13 cellular contexts compared by ENCODE assay signal in the genomic region with DNA sequence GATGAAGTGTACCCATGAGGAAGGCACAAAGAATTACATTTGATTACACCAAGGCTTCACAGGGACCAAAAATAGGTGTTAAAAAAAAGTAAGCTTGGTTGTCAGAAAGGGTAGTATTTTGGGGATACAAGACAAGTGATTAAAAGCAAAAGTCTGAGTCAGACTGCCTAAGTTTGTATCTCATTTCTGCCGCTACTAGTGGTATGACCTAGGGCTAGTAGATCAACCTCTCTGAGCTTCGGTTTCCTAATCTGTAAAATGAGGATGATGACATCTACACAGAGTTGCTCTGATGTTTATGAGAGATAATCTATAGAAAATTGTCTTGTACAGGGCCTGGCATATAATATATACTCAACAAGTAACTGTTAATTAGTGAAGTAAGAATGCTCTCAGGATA.
DNase-seq lines count a peak whose midpoint lies in the region; ATAC-seq and TF ChIP-seq lines count a peak whose summit lies in the region.
"Had no signal": no experiment of that assay in that cellular context is flagged by ENCODE, and none has a peak within 500 bp of the region (broad histone marks: within the 10 kb centered on the region; RNA-seq: fewer than 3 reads in every experiment).

No MANE protein-coding gene starts in this region.

- ATAC-seq in HG03039 (IDR thresholded peaks at IDR 0.05; ENCODE audit: unreplicated experiment), result peak; percentile 58
- ATAC-seq in naive thymus-derived CD4-positive, alpha-beta T cell, result no peak
- ATAC-seq: esophagus mucosa, psoas muscle had no signal

- no peaks in the 10 kb centered on the region for H3K4me1 ChIP-seq in naive thymus-derived CD4-positive, alpha-beta T cell (ENCODE audit: control insufficient read depth in 2 of 2, insufficient read depth in 2 of 2, low read length in 2 of 2)

- TF ChIP-seq CTCF in GM20000 (IDR thresholded peaks at IDR 0.05; ENCODE audit: extremely low read depth, missing control alignments), result no peak

- peaks cover 43% of the 10 kb centered on the region for H3K4me1 Mint-ChIP-seq in activated naive CD4-positive, alpha-beta T cell treated with anti-CD3 and anti-CD28 coated beads for 36 hours (ENCODE audit: low read depth)
- H3K4me1 Mint-ChIP-seq in naive thymus-derived CD4-positive, alpha-beta T cell, result peaks cover 11 to 42% (median 12%) of the 10 kb centered on the region in 7 donors

- intact Hi-C loops in activated naive CD4-positive, alpha-beta T cell treated with anti-CD3 and anti-CD28 coated beads for 36 hours (cut with micrococcal nuclease), result loop anchor here (1.0 kb wide), 6 partner anchors 23 to 271 kb away; a partner anchor contains a TSS
- intact Hi-C loops in naive thymus-derived CD4-positive, alpha-beta T cell (cut with micrococcal nuclease), result loop anchor here in 1 of 2 donors (5.0 kb wide), 1 partner anchor 98 kb away; no protein-coding TSS in a partner anchor

- no peaks in the 10 kb centered on the region for H3K9me3 ChIP-seq in naive thymus-derived CD4-positive, alpha-beta T cell (ENCODE audit: control insufficient read depth in 2 of 3, low read length in 3 of 3)
- H3K9me3 ChIP-seq: psoas muscle had no signal

- H3K9me3 Mint-ChIP-seq in activated naive CD4-positive, alpha-beta T cell treated with anti-CD3 and anti-CD28 coated beads for 36 hours, result no peaks in the 10 kb centered on the region
- no peaks in the 10 kb centered on the region for H3K9me3 Mint-ChIP-seq in naive thymus-derived CD4-positive, alpha-beta T cell

- H3K36me3 Mint-ChIP-seq in activated naive CD4-positive, alpha-beta T cell treated with anti-CD3 and anti-CD28 coated beads for 36 hours (ENCODE audit: low read depth), result peaks cover 12% of the 10 kb centered on the region
- H3K36me3 Mint-ChIP-seq in naive thymus-derived CD4-positive, alpha-beta T cell, result peaks cover 6 to 52% (median 35%) of the 10 kb centered on the region in 5 donors

- no peaks in the 10 kb centered on the region for H3K27me3 ChIP-seq in naive thymus-derived CD4-positive, alpha-beta T cell (ENCODE audit: control insufficient read depth in 2 of 2, insufficient read depth in 2 of 2, low read length in 2 of 2)

- H3K4me3 ChIP-seq in naive thymus-derived CD4-positive, alpha-beta T cell (ENCODE audit: low read length), result no peak overlapping the region
- H3K4me3 ChIP-seq: psoas muscle had no signal

- no peaks in the 10 kb centered on the region for H3K27me3 Mint-ChIP-seq in activated naive CD4-positive, alpha-beta T cell treated with anti-CD3 and anti-CD28 coated beads for 36 hours (ENCODE audit: low read depth)
- H3K27me3 Mint-ChIP-seq in naive thymus-derived CD4-positive, alpha-beta T cell, result no peaks in the 10 kb centered on the region

- peak overlapping the region; percentile 56 for H3K27ac Mint-ChIP-seq in activated naive CD4-positive, alpha-beta T cell treated with anti-CD3 and anti-CD28 coated beads for 36 hours
- peak overlapping the region in 6 of 9 donors; percentile 10 to 36 (median 16) for H3K27ac Mint-ChIP-seq in naive thymus-derived CD4-positive, alpha-beta T cell

- CTCF ChIA-PET in activated naive CD4-positive, alpha-beta T cell treated with anti-CD3 and anti-CD28 coated beads for 36 hours (lab: Charles Lee), result interaction anchor here (0.6 to 1.9 kb wide), 6 partner anchors 60 to 377 kb away, joined by 3 to 10 read pairs (median 3); no protein-coding TSS in a partner anchor
- CTCF ChIA-PET in naive thymus-derived CD4-positive, alpha-beta T cell (lab: Charles Lee), result interaction anchor here (0.6 to 3.9 kb wide), 7 partner anchors 10 to 377 kb away, joined by 3 to 25 read pairs (median 3); no protein-coding TSS in a partner anchor

- H3K36me3 ChIP-seq in naive thymus-derived CD4-positive, alpha-beta T cell (ENCODE audit: control insufficient read depth in 2 of 3, insufficient read depth in 3 of 3, low read length in 3 of 3), result peaks cover 0 to 17% (median 0%) of the 10 kb centered on the region in 3 experiments

- H3K27ac ChIP-seq in naive thymus-derived CD4-positive, alpha-beta T cell (ENCODE audit: low read depth, low read length), result no peak overlapping the region
- H3K27ac ChIP-seq: psoas muscle had no signal

- H3K4me3 Mint-ChIP-seq in activated naive CD4-positive, alpha-beta T cell treated with anti-CD3 and anti-CD28 coated beads for 36 hours, result no peak overlapping the region
- no peak overlapping the region for H3K4me3 Mint-ChIP-seq in naive thymus-derived CD4-positive, alpha-beta T cell

- DNase-seq in activated naive CD4-positive, alpha-beta T cell treated with anti-CD3 and anti-CD28 coated beads for 36 hours, result no peak
- no peak for DNase-seq in activated naive CD4-positive, alpha-beta T cell treated with anti-CD3 and anti-CD28 coated beads, Interleukin-2, amount 50 U/mL, for 16 hours
- DNase-seq in GM20000 (ENCODE audit: low spot score), result peak; percentile 18
- DNase-seq in naive thymus-derived CD4-positive, alpha-beta T cell, result no peak
- no peak for DNase-seq in putamen (ENCODE audit: low spot score)
- DNase-seq in hippocampal formation (lab: John Stamatoyannopoulos, UW), result no peak
- no peak for DNase-seq in activated CD4-positive, alpha-beta T cell treated with anti-CD3 and anti-CD28 coated beads, Interleukin-2, amount 50 U/mL, for 1 hour
- DNase-seq: KG1, NCI-H1436, NCI-H446 treated with DMSO at 0.1 percent for 48 hours, psoas muscle had no signal

- POLR2A ChIA-PET in naive thymus-derived CD4-positive, alpha-beta T cell (lab: Charles Lee), result interaction anchor here (0.8 to 1.0 kb wide), 2 partner anchors 35 to 66 kb away, joined by 3 to 5 read pairs; no protein-coding TSS in a partner anchor
